ENCODE assay signal across 9 cellular contexts in genomic region chr15:90064931-90065681, GRCh38. TPM values are rescaled to one million over a fixed set of nuclear protein-coding genes. Genes with fewer than 3 reads are reported as not detected.
DNase-seq lines count a peak whose midpoint lies in the region; ATAC-seq and TF ChIP-seq lines count a peak whose summit lies in the region.
"Had no signal": no experiment of that assay in that cellular context is flagged by ENCODE, and none has a peak within 500 bp of the region (broad histone marks: within the 10 kb centered on the region; RNA-seq: fewer than 3 reads in every experiment).

No MANE protein-coding gene starts in this region.

- H4K20me1 ChIP-seq in BLaER1: no peaks in the 10 kb centered on the region

- H3K4me1 ChIP-seq in BLaER1 (peaks cover 73% of the 10 kb centered on the region), heart right ventricle (peaks cover 12 to 73% (median 55%) of the 10 kb centered on the region in 9 donors), trophoblast cell (ENCODE audit: control insufficient read depth in 1 of 2, insufficient read depth in 2 of 2, low read length in 2 of 2) (peaks cover 9 to 12% of the 10 kb centered on the region in 2 experiments), Caco-2 (no peaks in the 10 kb centered on the region)

- no peaks in the 10 kb centered on the region for H3K9me3 ChIP-seq in BLaER1
- no peaks in the 10 kb centered on the region for H3K9me3 ChIP-seq in heart right ventricle
- peaks cover 3% of the 10 kb centered on the region for H3K9me3 ChIP-seq in trophoblast cell (ENCODE audit: insufficient read depth, low read depth, low read length)
- no peaks in the 10 kb centered on the region for H3K9me3 ChIP-seq in Caco-2

- intact Hi-C loops in heart right ventricle (cut with DNase I): loop anchor here in 8 of 10 donors (5.0 to 10.0 kb wide), 2 partner anchors 60 to 63 kb away; partner anchors contain the start of gene ZNF710 (in 8 of the 8)
- intact Hi-C loops in Caco-2 (cut with micrococcal nuclease; ENCODE audit: unreplicated experiment): no loop called here

- POLR2A ChIA-PET in Caco-2 (lab: Charles Lee): no interaction called here

- H3K4me3 Mint-ChIP-seq in Caco-2 (ENCODE audit: unreplicated experiment): no peak overlapping the region

- TF ChIP-seq CTCF in heart right ventricle (IDR thresholded peaks at IDR 0.05) (no peak), Caco-2 (IDR thresholded peaks at IDR 0.05; ENCODE audit: insufficient read depth in 1 of 2, low read depth in 1 of 2, low read length in 1 of 2, severe bottlenecking in 1 of 2, unreplicated experiment in 1 of 2) (no peak)

- H3K9me3 Mint-ChIP-seq in Caco-2 (ENCODE audit: unreplicated experiment): no peaks in the 10 kb centered on the region

- H3K79me2 ChIP-seq in trophoblast cell (ENCODE audit: control insufficient read depth, insufficient read depth, low read length, poor library complexity): no peaks in the 10 kb centered on the region

- no peak overlapping the region for H3K4ac ChIP-seq in trophoblast cell (ENCODE audit: low read depth, low read length)

- H3K9ac ChIP-seq in BLaER1: peak overlapping the region; percentile 80
- H3K9ac ChIP-seq in trophoblast cell (ENCODE audit: low read length): no peak overlapping the region
- H3K9ac ChIP-seq: GM23248 had no signal

- H3K18ac ChIP-seq in trophoblast cell (ENCODE audit: low read length): peak overlapping the region; percentile 19

- WGBS in heart right ventricle, 2 donors: 26 to 31% methylated on average over 30 of the region's 30 CpGs
- WGBS in trophoblast cell (ENCODE audit: extremely low coverage, insufficient coverage, insufficient read length): no CpG with 5 or more reads among the region's 30 CpGs

- no peaks in the 10 kb centered on the region for H3K36me3 Mint-ChIP-seq in Caco-2 (ENCODE audit: insufficient read depth, unreplicated experiment)

- H3K4me2 ChIP-seq in BLaER1 (peak overlapping the region; percentile 88), trophoblast cell (ENCODE audit: low read length) (no peak overlapping the region)

- H2BK12ac ChIP-seq in trophoblast cell (ENCODE audit: low read length): no peak overlapping the region

- CTCF ChIA-PET in Caco-2 (lab: Charles Lee): interaction anchor here (0.7 kb wide), 1 partner anchor 193 kb away, joined by 3 read pairs; no protein-coding TSS in a partner anchor

- DNase-seq in UCSD-AML1 (lab: John Stamatoyannopoulos, UW; ENCODE audit: unreplicated experiment) (peak; percentile 85), heart right ventricle (peak; percentile 78 to 81), trophoblast cell (no peak), SHP77 (lab: John Stamatoyannopoulos, UW) (no peak), Caco-2 (no peak)
- DNase-seq: GM23248 had no signal

- no peaks in the 10 kb centered on the region for H3K27me3 Mint-ChIP-seq in Caco-2 (ENCODE audit: insufficient read depth, unreplicated experiment)

- H4K12ac ChIP-seq in trophoblast cell (ENCODE audit: low read depth, low read length): no peak overlapping the region

- H3K27me3 ChIP-seq in BLaER1 (no peaks in the 10 kb centered on the region), heart right ventricle (no peaks in the 10 kb centered on the region), trophoblast cell (ENCODE audit: insufficient read depth, low read length) (no peaks in the 10 kb centered on the region), Caco-2 (replicated peaks; ENCODE audit: control insufficient read depth, insufficient read depth, low read length) (no peaks in the 10 kb centered on the region)

- H3K23ac ChIP-seq in trophoblast cell (ENCODE audit: low read length): no peak overlapping the region

- H3K79me1 ChIP-seq in trophoblast cell (ENCODE audit: low read length): peaks cover 6% of the 10 kb centered on the region

- H4K91ac ChIP-seq in trophoblast cell (ENCODE audit: low read depth, low read length): no peak overlapping the region

- no peak overlapping the region for H2AFZ ChIP-seq in trophoblast cell (ENCODE audit: insufficient read depth, low read length, poor library complexity)
- H2AFZ ChIP-seq: GM23248 had no signal

- ATAC-seq in heart right ventricle: peak; percentile 67 to 85 (median 80)
- ATAC-seq in HG03135 (IDR thresholded peaks at IDR 0.05; ENCODE audit: unreplicated experiment): no peak
- ATAC-seq in HG03457 (IDR thresholded peaks at IDR 0.05; ENCODE audit: unreplicated experiment): no peak

- H3K4me3 ChIP-seq in BLaER1: peak overlapping the region; percentile 56
- H3K4me3 ChIP-seq in heart right ventricle: peak overlapping the region in 5 of 10 donors; percentile 14 to 27 (median 23)
- no peak overlapping the region for H3K4me3 ChIP-seq in trophoblast cell (ENCODE audit: low read depth, low read length)
- H3K4me3 ChIP-seq in Caco-2 (ENCODE audit: low read depth, low read length): no peak overlapping the region
- H3K4me3 ChIP-seq: GM23248 had no signal

- H2BK5ac ChIP-seq in trophoblast cell (ENCODE audit: low read depth, low read length, poor library complexity): no peak overlapping the region

- no peak overlapping the region for H2AK5ac ChIP-seq in trophoblast cell (ENCODE audit: low read length)

- no peak overlapping the region for H3K27ac Mint-ChIP-seq in Caco-2 (ENCODE audit: unreplicated experiment)

- H3K27ac ChIP-seq in BLaER1: peak overlapping the region; percentile 94
- H3K27ac ChIP-seq in heart right ventricle: peak overlapping the region; percentile 27 to 95 (median 84)
- no peak overlapping the region for H3K27ac ChIP-seq in trophoblast cell (ENCODE audit: low read depth, low read length)
- H3K27ac ChIP-seq: GM23248 had no signal

- no peaks in the 10 kb centered on the region for H3K4me1 Mint-ChIP-seq in Caco-2 (ENCODE audit: low read depth, unreplicated experiment)

- BruUV-seq in Caco-2 (replicated peaks; lab: Mats Ljungman, UMichigan): no TSS peak

- H3K14ac ChIP-seq in trophoblast cell (ENCODE audit: low read length): no peak overlapping the region

- H4K8ac ChIP-seq in trophoblast cell (ENCODE audit: low read depth, low read length): no peak overlapping the region

- H3K36me3 ChIP-seq in BLaER1: peaks cover 33% of the 10 kb centered on the region
- H3K36me3 ChIP-seq in heart right ventricle: peaks cover 0 to 21% (median 0%) of the 10 kb centered on the region in 9 donors
- H3K36me3 ChIP-seq in trophoblast cell (ENCODE audit: control insufficient read depth in 1 of 2, insufficient read depth in 2 of 2, low read length in 2 of 2): peaks cover 8 to 10% of the 10 kb centered on the region in 2 experiments
- no peaks in the 10 kb centered on the region for H3K36me3 ChIP-seq in Caco-2 (ENCODE audit: control insufficient read depth, insufficient read depth, low read length)

- H2BK120ac ChIP-seq in trophoblast cell (ENCODE audit: insufficient read depth, low read length, poor library complexity): no peak overlapping the region

RNA-seq across cellular contexts. Expression of gene IDH2, which starts 37.2 kb away (rescaled TPM):
- total RNA-seq in heart right ventricle: 1,000 to 10,000 TPM in 4 of 10 donors, 100 to 1,000 TPM in 6; 731 to 1,135 (median 971) TPM
- polyA plus RNA-seq in heart right ventricle: 100 to 1,000 TPM; 279 to 401 TPM
- 108 and 113 TPM in 2 replicates for polyA plus RNA-seq in trophoblast cell (2013)
- 28.3 and 28.7 TPM in 2 replicates for total RNA-seq in Caco-2 (2022)

Comparison
In these comparisons a context has a peak if more than half of its experiments do, and no peak if none do; other contexts are left out.
1. DNase-seq: peak in UCSD-AML1 (single experiment) and heart right ventricle (2 of 2); none in trophoblast cell (0 of 2), SHP77 (0 of 2) and Caco-2 (0 of 2).
2. ATAC-seq: peak in heart right ventricle (8 of 8); none in HG03135 (single experiment) and HG03457 (single experiment).
3. RNA of gene IDH2, which starts 37.2 kb away (total RNA-seq): 731 to 1,135 TPM in heart right ventricle; 28.3 to 28.7 TPM in Caco-2; every median in the first group is over 10 times any median in the second.